ENCODE assay signal across 8 cellular contexts in the genomic region with DNA sequence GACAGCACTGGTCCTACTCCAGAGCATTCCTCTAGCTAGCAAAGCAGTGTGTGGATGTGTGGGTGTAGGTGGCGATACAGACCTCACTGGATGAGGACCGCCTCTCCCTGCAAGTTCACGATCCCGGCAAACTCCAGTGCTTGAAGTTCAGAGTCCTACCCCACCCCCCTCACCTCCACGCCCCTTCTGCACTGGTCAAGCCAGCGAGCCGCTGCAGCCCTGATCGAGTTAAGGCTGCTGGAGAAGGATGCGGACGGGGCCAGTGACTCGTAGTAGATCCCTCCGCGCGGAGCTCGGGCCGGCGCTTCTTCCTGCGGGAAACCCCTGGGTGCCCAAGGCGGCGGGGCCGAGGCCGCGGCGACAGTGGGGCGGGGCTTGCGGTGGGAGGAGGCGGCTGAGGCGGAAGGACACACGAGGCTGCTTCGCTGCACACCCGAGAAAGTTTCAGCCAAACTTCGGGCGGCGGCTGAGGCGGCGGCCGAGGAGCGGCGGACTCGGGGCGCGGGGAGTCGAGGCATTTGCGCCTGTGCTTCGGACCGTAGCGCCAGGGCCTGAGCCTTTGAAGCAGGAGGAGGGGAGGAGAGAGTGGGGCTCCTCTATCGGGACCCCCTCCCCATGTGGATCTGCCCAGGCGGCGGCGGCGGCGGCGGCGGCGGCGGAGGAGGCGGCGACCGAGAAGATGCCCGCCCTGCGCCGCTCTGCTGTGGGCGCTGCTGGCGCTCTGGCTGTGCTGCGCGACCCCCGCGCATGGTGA.
DNase-seq lines count a peak whose midpoint lies in the region; ATAC-seq and TF ChIP-seq lines count a peak whose summit lies in the region.
"Not testable (repeated sequence)": the region's sequence is repeated elsewhere in the genome, so short reads cannot be mapped to it uniquely, and the experiment has no call there.

No MANE protein-coding gene starts in this region.

- not testable (repeated sequence) for H3K9me3 ChIP-seq in SU-DHL-6 (ENCODE audit: insufficient read depth, low read length); endodermal cell (ENCODE audit: control insufficient read depth, low read length); liver (ENCODE audit: control insufficient read depth in 4 of 4, low read length in 3 of 4); testis

- H3K36me3 Mint-ChIP-seq in activated T-helper 17 cell treated with anti-CD3 and anti-CD28 coated beads, Interleukin-2, amount 50 U/mL, for 72 hours (ENCODE audit: low read depth); endodermal cell (ENCODE audit: low read depth): not testable (repeated sequence)

- not testable (repeated sequence) for H3K4me1 ChIP-seq in endodermal cell (ENCODE audit: control insufficient read depth, insufficient read depth, low read length); liver (ENCODE audit: control insufficient read depth in 4 of 4, insufficient read depth in 4 of 4, low read length in 3 of 4); testis

- 0% methylated on average over 22 of the region's 69 CpGs; no CpG with 5 or more reads in 1 of the 2 experiments for WGBS in endodermal cell (ENCODE audit: insufficient coverage in 1 of 2, insufficient read length in 1 of 2), 2 experiments
- WGBS in liver = under 1% methylated on average over 54 of the region's 69 CpGs
- no CpG with 5 or more reads among the region's 69 CpGs for WGBS in testis, 2 donors

- H3K4me2 ChIP-seq in SU-DHL-6 (ENCODE audit: low read depth, low read length, poor library complexity, severe bottlenecking) = not testable (repeated sequence)

- H3K4me1 Mint-ChIP-seq in activated T-helper 17 cell treated with anti-CD3 and anti-CD28 coated beads, Interleukin-2, amount 50 U/mL, for 72 hours; endodermal cell: not testable (repeated sequence)

- DNase-seq in ELF-1 (ENCODE audit: low read depth, low spot score) = peak; percentile 88
- peak; percentile 56 for DNase-seq in NAMALWA (ENCODE audit: low spot score)
- peak; percentile 89 for DNase-seq in endodermal cell
- peak; percentile 0 for DNase-seq in skeletal muscle cell (ENCODE audit: low read depth)
- peak; percentile 88 for DNase-seq in testis

- not testable (repeated sequence) for TF ChIP-seq CTCF in SU-DHL-6 (IDR thresholded peaks at IDR 0.05; ENCODE audit: insufficient read depth, low read length, poor library complexity, severe bottlenecking); endodermal cell (conservative IDR thresholded peaks at IDR 0.05); liver (IDR thresholded peaks at IDR 0.05; ENCODE audit: low read depth, low read length, missing input control); testis (IDR thresholded peaks at IDR 0.05)

- H3K36me3 ChIP-seq in SU-DHL-6 (ENCODE audit: low read length); endodermal cell (ENCODE audit: control insufficient read depth, insufficient read depth, low read length); liver (ENCODE audit: control insufficient read depth in 4 of 4, insufficient read depth in 3 of 4, low read depth in 1 of 4, low read length in 3 of 4); testis (ENCODE audit: low read depth, missing control alignments): not testable (repeated sequence)

- H3F3A ChIP-seq in SU-DHL-6 (ENCODE audit: insufficient read depth) = not testable (repeated sequence)

- H3K4me3 ChIP-seq in SU-DHL-6 (ENCODE audit: insufficient read depth, low read length, poor library complexity, severe bottlenecking) (peak overlapping the region; percentile 37), liver (ENCODE audit: low read depth in 1 of 3, low read length in 3 of 3) (peak overlapping the region in 2 of 3 donors; percentile 22 to 59), skeletal muscle cell (ENCODE audit: low read depth, low read length) (peak overlapping the region; percentile 48), testis (peak overlapping the region; percentile 43 to 54)
- H3K4me3 ChIP-seq in endodermal cell (ENCODE audit: low read length) = not testable (repeated sequence)

- ATAC-seq in activated T-helper 17 cell treated with anti-CD3 and anti-CD28 coated beads, Interleukin-2, amount 50 U/mL, for 72 hours (replicated peaks) = peak; percentile 93

- not testable (repeated sequence) for H3K27me3 ChIP-seq in SU-DHL-6 (ENCODE audit: low read length); endodermal cell (ENCODE audit: control insufficient read depth, insufficient read depth, low read length, poor library complexity, severe bottlenecking); liver (ENCODE audit: control insufficient read depth in 4 of 4, insufficient read depth in 4 of 4, low read length in 3 of 4); testis

- H4K20me1 ChIP-seq in SU-DHL-6 (ENCODE audit: low read depth, low read length) = not testable (repeated sequence)

- intact Hi-C loops in testis (cut with DNase I; ENCODE audit: low total_unique reads) = not testable (repeated sequence)

- not testable (repeated sequence) for H3K79me2 ChIP-seq in SU-DHL-6 (ENCODE audit: insufficient read depth, low read length)

- H3K27me3 Mint-ChIP-seq in activated T-helper 17 cell treated with anti-CD3 and anti-CD28 coated beads, Interleukin-2, amount 50 U/mL, for 72 hours; endodermal cell (ENCODE audit: insufficient read depth): not testable (repeated sequence)

- not testable (repeated sequence) for H3K27ac ChIP-seq in SU-DHL-6 (ENCODE audit: low read depth, low read length); endodermal cell (ENCODE audit: low read depth, low read length); liver (ENCODE audit: low read depth in 1 of 2, low read length in 2 of 2)
- H3K27ac ChIP-seq in testis = peak overlapping the region in 1 of 2 donors; percentile 69

- not testable (repeated sequence) for H3K9me2 ChIP-seq in SU-DHL-6 (replicated peaks; ENCODE audit: insufficient read depth, low read length)

- peak overlapping the region; percentile 51 for H3K9ac ChIP-seq in SU-DHL-6 (ENCODE audit: low read length)
- H3K9ac ChIP-seq in endodermal cell (ENCODE audit: extremely low read depth, low read length, poor library complexity, severe bottlenecking); liver (ENCODE audit: low read depth in 1 of 2, low read length in 2 of 2): not testable (repeated sequence)

- not testable (repeated sequence) for H2AFZ ChIP-seq in SU-DHL-6 (ENCODE audit: low read depth, low read length, severe bottlenecking)

- not testable (repeated sequence) for H3K9me3 Mint-ChIP-seq in activated T-helper 17 cell treated with anti-CD3 and anti-CD28 coated beads, Interleukin-2, amount 50 U/mL, for 72 hours; endodermal cell

- H3K4me3 Mint-ChIP-seq in activated T-helper 17 cell treated with anti-CD3 and anti-CD28 coated beads, Interleukin-2, amount 50 U/mL, for 72 hours = peak overlapping the region; percentile 73
- peak overlapping the region; percentile 61 for H3K4me3 Mint-ChIP-seq in endodermal cell

- TF ChIP-seq RAD21 in liver (IDR thresholded peaks at IDR 0.05) = peak; percentile 7 to 35

- TF ChIP-seq POLR2A in testis (IDR thresholded peaks at IDR 0.05) = peak; percentile 39

- H3K27ac Mint-ChIP-seq in activated T-helper 17 cell treated with anti-CD3 and anti-CD28 coated beads, Interleukin-2, amount 50 U/mL, for 72 hours; endodermal cell: not testable (repeated sequence)

TF ChIP-seq in liver, 16 proteins besides CTCF, POLR2A, EP300 and RAD21:
- TF ChIP-seq JUND (IDR thresholded peaks at IDR 0.05) = peak in 1 of 2 donors; percentile 11
- peak; percentile 27 to 44 for TF ChIP-seq HNF4A (conservative IDR thresholded peaks at IDR 0.05)
- peak; percentile 18 for TF ChIP-seq SP1 (IDR thresholded peaks at IDR 0.05)

Comparison
In these comparisons a context has a peak if more than half of its experiments do, and no peak if none do; other contexts are left out.
1. DNase-seq: peak in every context shown above with its lines; median percentile 89 in endodermal cell; 88 in ELF-1; 88 in testis; 56 in NAMALWA; 0 in skeletal muscle cell.